1 cellular context compared by ENCODE assay signal in genomic region chr14:92973265-92973797, GRCh38.
TF ChIP-seq lines count a peak whose summit lies in the region.

No MANE protein-coding gene starts in this region.

TF ChIP-seq in HEK293, 187 proteins besides CTCF, POLR2A, EP300 and RAD21 (continued from another document):
- no peak for TF ChIP-seq ZNF645 (tag by site-specific recombination; IDR thresholded peaks at IDR 0.05)
- TF ChIP-seq ZNF792 (tag by site-specific recombination; IDR thresholded peaks at IDR 0.05), result no peak
- no peak for TF ChIP-seq ZNF621 (tag by site-specific recombination; IDR thresholded peaks at IDR 0.05)
- no peak for TF ChIP-seq ZBTB8A (tag by site-specific recombination; IDR thresholded peaks at IDR 0.05)
- TF ChIP-seq ZNF248 (tag by site-specific recombination; IDR thresholded peaks at IDR 0.05), result no peak
- no peak for TF ChIP-seq SALL2 (tag by site-specific recombination; IDR thresholded peaks at IDR 0.05; ENCODE audit: borderline replicate concordance)
- TF ChIP-seq ZNF629 (tag by site-specific recombination; IDR thresholded peaks at IDR 0.05), result no peak
- no peak for TF ChIP-seq ZNF518A (tag by site-specific recombination; conservative IDR thresholded peaks at IDR 0.05; ENCODE audit: low read depth)
- no peak for TF ChIP-seq ZNF692 (tag by site-specific recombination; IDR thresholded peaks at IDR 0.05)
- TF ChIP-seq HOXC10 (CRISPR knock-in tag; IDR thresholded peaks at IDR 0.05), result no peak
- peak; percentile 63 for TF ChIP-seq ZNF654 (tag by site-specific recombination; IDR thresholded peaks at IDR 0.05; ENCODE audit: low read depth)
- TF ChIP-seq TCF7L2 (IDR thresholded peaks at IDR 0.05; ENCODE audit: borderline replicate concordance, low read depth, low read length), result no peak
- peak; percentile 80 for TF ChIP-seq ZFHX2 (tag by site-specific recombination; conservative IDR thresholded peaks at IDR 0.05)
- no peak for TF ChIP-seq ZNF211 (tag by site-specific recombination; IDR thresholded peaks at IDR 0.05; ENCODE audit: low read depth)
- peak; percentile 95 for TF ChIP-seq ZNF341 (tag by site-specific recombination; IDR thresholded peaks at IDR 0.05; ENCODE audit: low read depth)
- no peak for TF ChIP-seq OSR2 (tag by site-specific recombination; IDR thresholded peaks at IDR 0.05)
- peak; percentile 48; the same call in 1 of the 2 replicates for TF ChIP-seq EGR2 (tag by site-specific recombination; IDR thresholded peaks at IDR 0.05; ENCODE audit: low read depth)
- TF ChIP-seq ATF2 (tag by site-specific recombination; IDR thresholded peaks at IDR 0.05; ENCODE audit: low read depth), result no peak
- TF ChIP-seq ZNF2 (tag by site-specific recombination; IDR thresholded peaks at IDR 0.05), result peak; percentile 100
- no peak for TF ChIP-seq ZBTB10 (tag by site-specific recombination; IDR thresholded peaks at IDR 0.05)
- no peak for TF ChIP-seq ZNF610 (tag by site-specific recombination; IDR thresholded peaks at IDR 0.05; ENCODE audit: borderline replicate concordance)
- TF ChIP-seq GFI1B (tag by site-specific recombination; IDR thresholded peaks at IDR 0.05), result no peak
